28 cellular contexts compared by ENCODE assay signal in genomic region chr9:106834888-106835287, GRCh38.
"Had no signal": no experiment of that assay in that cellular context is flagged by ENCODE, and none has a peak within 500 bp of the region (broad histone marks: within the 10 kb centered on the region; RNA-seq: fewer than 3 reads in every experiment).

No MANE protein-coding gene starts in this region.

- H3K27ac Mint-ChIP-seq: dendritic cell treated with granulocyte-macrophage colony-stimulating factor and Interleukin-4, amounts not matched to agents 40 ng/mL and 50 ng/mL, for 4 days; effector memory CD8-positive, alpha-beta T cell; endodermal cell had no signal

- H3K4me1 ChIP-seq: colonic mucosa, foreskin keratinocyte had no signal

- H3K27ac ChIP-seq: colonic mucosa, coronary artery, dorsolateral prefrontal cortex, epithelial cell of prostate, esophagus muscularis mucosa, esophagus squamous epithelium, foreskin keratinocyte, gastrocnemius medialis, gastroesophageal sphincter, heart left ventricle, heart right ventricle had no signal

- H3K4me1 Mint-ChIP-seq: endodermal cell had no signal

- FAIRE-seq: colon, endometrium, endothelial cell of umbilical vein had no signal

- ATAC-seq: effector memory CD8-positive, alpha-beta T cell; esophagus mucosa; foreskin keratinocyte; gastrocnemius medialis; gastroesophageal sphincter; heart left ventricle; heart right ventricle had no signal

- H3K27me3 ChIP-seq: colonic mucosa, esophagus muscularis mucosa, foreskin keratinocyte, gastrocnemius medialis, gastroesophageal sphincter, heart left ventricle, heart right ventricle had no signal

- H3K27me3 Mint-ChIP-seq: effector memory CD8-positive, alpha-beta T cell had no signal

- DNase-seq: colonic mucosa; cortex of kidney; dermis blood vessel endothelial cell; dorsolateral prefrontal cortex; effector CD4-positive, alpha-beta T cell; effector CD8-positive, alpha-beta T cell; effector memory CD4-positive, alpha-beta T cell; effector memory CD8-positive, alpha-beta T cell; endodermal cell; erythroblast; esophagus squamous epithelium; foreskin fibroblast; foreskin keratinocyte; foreskin melanocyte; gastrocnemius medialis; glutamatergic neuron; head of caudate nucleus; heart left ventricle; heart right ventricle had no signal

- H3K4me3 ChIP-seq: colonic mucosa, coronary artery, dorsolateral prefrontal cortex, esophagus muscularis mucosa, esophagus squamous epithelium, gastrocnemius medialis, gastroesophageal sphincter, heart left ventricle, heart right ventricle had no signal

- H3K9me3 ChIP-seq: colonic mucosa, esophagus muscularis mucosa, esophagus squamous epithelium, gastrocnemius medialis, gastroesophageal sphincter had no signal

- H3K4me3 Mint-ChIP-seq: dendritic cell treated with granulocyte-macrophage colony-stimulating factor and Interleukin-4, amounts not matched to agents 40 ng/mL and 50 ng/mL, for 4 days; effector memory CD8-positive, alpha-beta T cell; endodermal cell had no signal

- H3K36me3 ChIP-seq: colonic mucosa, esophagus muscularis mucosa, esophagus squamous epithelium, gastrocnemius medialis, gastroesophageal sphincter, heart left ventricle, heart right ventricle had no signal
